Comparison of ENCODE assay signal across 8 cellular contexts in the genomic region with DNA sequence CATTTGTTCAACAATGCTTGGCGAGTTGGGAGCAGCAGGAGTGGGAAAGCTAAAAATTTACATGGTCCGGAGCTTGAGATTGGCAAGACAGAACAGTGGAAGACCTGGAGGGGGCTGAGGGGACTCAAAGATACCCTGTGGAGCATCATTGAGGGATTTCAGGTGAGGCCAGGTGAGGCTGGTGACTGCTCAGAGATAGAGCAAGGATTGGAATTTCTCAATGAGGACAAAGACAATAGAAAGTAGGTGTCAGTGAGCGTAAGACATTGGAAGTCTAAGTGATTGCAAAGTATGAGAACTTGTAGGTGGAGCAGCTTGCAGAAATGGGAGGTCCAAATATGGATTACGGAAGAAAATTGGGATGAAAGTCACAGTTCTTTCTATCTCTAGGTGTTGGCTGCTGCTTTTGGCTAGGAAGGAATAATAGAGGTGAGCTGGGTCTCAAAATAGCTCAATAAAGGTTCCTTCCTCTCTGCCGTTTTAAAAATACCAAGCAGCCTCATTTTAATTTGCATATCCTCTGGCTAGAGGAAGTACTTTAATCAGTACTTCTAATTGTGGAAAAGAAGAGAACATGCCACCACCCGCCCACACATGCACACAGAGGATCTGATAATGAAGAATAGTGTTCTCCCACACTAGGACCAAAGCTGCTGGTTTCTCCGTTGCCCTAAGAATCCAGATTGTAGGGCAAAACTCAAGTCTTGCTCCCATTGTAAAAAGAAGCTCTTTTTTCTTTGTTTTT. TPM values are rescaled to one million over a fixed set of nuclear protein-coding genes. Genes with fewer than 3 reads are reported as not detected.
A peak's percentile ranks its signal among the peaks of the same experiment; 100 is the strongest.
DNase-seq lines count a peak whose midpoint lies in the region; ATAC-seq and TF ChIP-seq lines count a peak whose summit lies in the region.

No MANE protein-coding gene starts in this region.

- H3K36me3 Mint-ChIP-seq in T-helper 2 cell treated with Interferon-gamma antibody and Interleukin-4, amounts not matched to agents 5 μg/mL and 100 μg/mL, for 36 hours (ENCODE audit: low read depth), result peaks cover 70% of the 10 kb centered on the region
- peaks cover 16% of the 10 kb centered on the region for H3K36me3 Mint-ChIP-seq in memory B cell

- intact Hi-C loops in prostate gland (cut with DNase I), result no loop called here

- peak overlapping the region; percentile 46 for H3K4me3 Mint-ChIP-seq in T-helper 2 cell treated with Interferon-gamma antibody and Interleukin-4, amounts not matched to agents 5 μg/mL and 100 μg/mL, for 36 hours
- peak overlapping the region; percentile 74 for H3K4me3 Mint-ChIP-seq in memory B cell

- H3K9me3 Mint-ChIP-seq in T-helper 2 cell treated with Interferon-gamma antibody and Interleukin-4, amounts not matched to agents 5 μg/mL and 100 μg/mL, for 36 hours, result no peaks in the 10 kb centered on the region
- no peaks in the 10 kb centered on the region for H3K9me3 Mint-ChIP-seq in memory B cell

- H3K27ac Mint-ChIP-seq in T-helper 2 cell treated with Interferon-gamma antibody and Interleukin-4, amounts not matched to agents 5 μg/mL and 100 μg/mL, for 36 hours, result peak overlapping the region; percentile 33
- peak overlapping the region; percentile 67 for H3K27ac Mint-ChIP-seq in memory B cell

- H3K4me3 ChIP-seq in gastroesophageal sphincter, result no peak overlapping the region
- no peak overlapping the region for H3K4me3 ChIP-seq in prostate gland

- ATAC-seq in GM18861 (IDR thresholded peaks at IDR 0.05; ENCODE audit: unreplicated experiment), result peak; percentile 75
- ATAC-seq in HG02885 (IDR thresholded peaks at IDR 0.05; ENCODE audit: poor library complexity, unreplicated experiment), result peak; percentile 85
- peak; percentile 99 for ATAC-seq in memory B cell (ENCODE audit: low read depth)
- ATAC-seq in gastroesophageal sphincter, result no peak

- H3K27me3 Mint-ChIP-seq in T-helper 2 cell treated with Interferon-gamma antibody and Interleukin-4, amounts not matched to agents 5 μg/mL and 100 μg/mL, for 36 hours (ENCODE audit: low read depth), result no peaks in the 10 kb centered on the region
- H3K27me3 Mint-ChIP-seq in memory B cell, result peaks cover 7% of the 10 kb centered on the region

- no peak for TF ChIP-seq CTCF in gastroesophageal sphincter (IDR thresholded peaks at IDR 0.05)
- no peak for TF ChIP-seq CTCF in prostate gland (IDR thresholded peaks at IDR 0.05)

- H3K4me1 ChIP-seq in gastroesophageal sphincter (no peaks in the 10 kb centered on the region), prostate gland (replicated peaks) (no peaks in the 10 kb centered on the region)

- H3K27ac ChIP-seq in gastroesophageal sphincter (no peak overlapping the region), prostate gland (no peak overlapping the region)

- H3K36me3 ChIP-seq in gastroesophageal sphincter (peaks cover 0 to 19% of the 10 kb centered on the region in 2 donors), prostate gland (peaks cover 0 to 3% of the 10 kb centered on the region in 2 donors)

- 72 to 79% methylated on average over 6 to 7 of the region's 7 CpGs for whole genome bisulfite sequencing in gastroesophageal sphincter (ENCODE audit: low coverage in 1 of 2), 2 donors
- 67% methylated on average over 7 of the region's 7 CpGs for WGBS in prostate gland

- H3K27me3 ChIP-seq in gastroesophageal sphincter, result no peaks in the 10 kb centered on the region
- H3K27me3 ChIP-seq in prostate gland (replicated peaks; ENCODE audit: insufficient read depth), result no peaks in the 10 kb centered on the region

- TF ChIP-seq POLR2A in gastroesophageal sphincter (IDR thresholded peaks at IDR 0.05) (no peak), prostate gland (IDR thresholded peaks at IDR 0.05) (no peak)

- peaks cover 38% of the 10 kb centered on the region for H3K4me1 Mint-ChIP-seq in T-helper 2 cell treated with Interferon-gamma antibody and Interleukin-4, amounts not matched to agents 5 μg/mL and 100 μg/mL, for 36 hours (ENCODE audit: low read depth)
- H3K4me1 Mint-ChIP-seq in memory B cell, result peaks cover 32% of the 10 kb centered on the region

- no peaks in the 10 kb centered on the region for H3K9me3 ChIP-seq in gastroesophageal sphincter
- H3K9me3 ChIP-seq in prostate gland, result no peaks in the 10 kb centered on the region

- no peak for TF ChIP-seq EP300 in gastroesophageal sphincter (IDR thresholded peaks at IDR 0.05)

- DNase-seq in T-helper 2 cell treated with Interferon-gamma antibody and Interleukin-4, amounts not matched to agents 5 μg/mL and 100 μg/mL, for 36 hours (ENCODE audit: low spot score), result peak; percentile 60
- peak in 1 of 2 donors; percentile 30 for DNase-seq in memory B cell (ENCODE audit: low spot score in 2 of 2)
- DNase-seq in NCI-H2171 treated with DMSO at 0.1 percent for 48 hours (lab: John Stamatoyannopoulos, UW), result no peak
- no peak for DNase-seq in NCI-H2227 (lab: John Stamatoyannopoulos, UW; ENCODE audit: unreplicated experiment)
- DNase-seq in prostate gland (ENCODE audit: low spot score), result no peak

RNA-seq across cellular contexts. Expression of a gene that starts 42.4 kb away (rescaled TPM):
- 10 to 100 TPM in 2 of 4 donors, 1 to 10 TPM in 2; 7.1 to 12.6 (median 10.6) TPM for total RNA-seq in gastroesophageal sphincter
- total RNA-seq in prostate gland, result 10 to 100 TPM; 77.4 to 97.6 TPM

Comparison
In these comparisons a context has a peak if more than half of its experiments do, and no peak if none do; other contexts are left out.
1. RNA of a gene that starts 42.4 kb away (total RNA-seq): 77.4 to 97.6 TPM in prostate gland; 7.1 to 12.6 TPM in gastroesophageal sphincter; every median in the first group is over 4 times any median in the second.